In genomic region chr2:119311371-119311770, GRCh38 we compare ENCODE assay signal across 1 cellular context.
A peak's percentile ranks its signal among the peaks of the same experiment; 100 is the strongest.
TF ChIP-seq lines count a peak whose summit lies in the region.

No MANE protein-coding gene starts in this region.

TF ChIP-seq in K562, 482 proteins besides CTCF, POLR2A, EP300 and RAD21:
- no peak for TF ChIP-seq ELF2 (CRISPR knock-in tag; IDR thresholded peaks at IDR 0.05)
- TF ChIP-seq ZBTB26 (CRISPR knock-in tag; IDR thresholded peaks at IDR 0.05): no peak
- no peak for TF ChIP-seq KLF10 (CRISPR knock-in tag; IDR thresholded peaks at IDR 0.05)
- peak; percentile 63 for TF ChIP-seq DEAF1 (CRISPR knock-in tag; IDR thresholded peaks at IDR 0.05)
- TF ChIP-seq BRD9 (IDR thresholded peaks at IDR 0.05; ENCODE audit: low read depth, partially characterized antibody): no peak
